Comparison of ENCODE assay signal across 8 cellular contexts in genomic region chr19:29694669-29695627, GRCh38. TPM values are rescaled to one million over a fixed set of nuclear protein-coding genes. Genes with fewer than 3 reads are reported as not detected.
DNase-seq lines count a peak whose midpoint lies in the region; ATAC-seq, FAIRE-seq and TF ChIP-seq lines count a peak whose summit lies in the region.

No MANE protein-coding gene starts in this region.

- TF ChIP-seq RAD21 in HepG2 (CRISPR knock-in tag; IDR thresholded peaks at IDR 0.05) = peak; percentile 98

- no peaks in the 10 kb centered on the region for H3K36me3 ChIP-seq in HepG2 (replicated peaks in 1 of 2; ENCODE audit: control insufficient read depth in 1 of 2, insufficient read depth in 2 of 2, low read length in 2 of 2)

- ATAC-seq in HG02870 (IDR thresholded peaks at IDR 0.05; ENCODE audit: unreplicated experiment) (peak; percentile 93), HepG2 (peak; percentile 99)

- WGBS in HepG2 (ENCODE audit: low lambda C conversion rate) = 48% methylated on average over 3 of the region's 19 CpGs

- no peaks in the 10 kb centered on the region for H3K27me3 ChIP-seq in HepG2 (ENCODE audit: control insufficient read depth in 1 of 2, insufficient read depth in 2 of 2, low read length in 2 of 2)

- in situ Hi-C loops in HepG2 (cut with HindIII; ENCODE audit: extremely low pct_ligation_motif_present, low pct_unique_long_range_greater_than_20kb) = loop anchor here (5.0 kb wide), 1 partner anchor 83 kb away; no protein-coding TSS in a partner anchor

- no peaks in the 10 kb centered on the region for H4K20me1 ChIP-seq in HepG2 (ENCODE audit: insufficient read depth, low read length)

- TF ChIP-seq EP300 in HepG2 (IDR thresholded peaks at IDR 0.05; ENCODE audit: low read depth in 2 of 2, low read length in 2 of 2) (no peak), HepG2 (CRISPR knock-in tag; IDR thresholded peaks at IDR 0.05; ENCODE audit: borderline replicate concordance) (no peak)

- peak overlapping the region; percentile 34 for H3K27ac Mint-ChIP-seq in activated CD4-positive, alpha-beta T cell treated with anti-CD3 and anti-CD28 coated beads, Interleukin-2, amount 10 ng/mL, durations not matched to agents 24 days and 14 days

- DNase-seq in NCI-H1417 (lab: John Stamatoyannopoulos, UW) (peak; percentile 3 to 48 (median 17)), NCI-H1417 treated with DMSO at 0.1 percent for 48 hours (lab: John Stamatoyannopoulos, UW) (no peak), NCI-H345 (lab: John Stamatoyannopoulos, UW) (peak; percentile 68), HepG2 (ENCODE audit: low spot score) (peak; percentile 66)
- DNase-seq in activated CD4-positive, alpha-beta T cell treated with anti-CD3 and anti-CD28 coated beads, Interleukin-2, amount 10 ng/mL, durations not matched to agents 24 days and 14 days = peak; percentile 95
- peak; percentile 69 to 78 (median 70) for DNase-seq in stimulated activated CD4-positive, alpha-beta T cell treated with anti-CD3 and anti-CD28 coated beads, TNF-alpha, amount 100 ng/mL, for 48 hours (ENCODE audit: low read depth in 3 of 3)

- POLR2A ChIA-PET in HepG2 (lab: Yijun Ruan, JAX) = interaction anchor here (3.1 kb wide), 1 partner anchor 21 kb away, joined by 15 read pairs; the partner anchor contains the start of gene C19orf12

- intact Hi-C loops in activated CD4-positive, alpha-beta T cell treated with anti-CD3 and anti-CD28 coated beads, Interleukin-2, amount 10 ng/mL, durations not matched to agents 24 days and 14 days (cut with micrococcal nuclease) = loop anchor here (1.0 kb wide), 1 partner anchor 21 kb away; no protein-coding TSS in a partner anchor
- intact Hi-C loops in HepG2 (cut with micrococcal nuclease; ENCODE audit: unreplicated experiment) = loop anchor here (1.0 to 5.0 kb wide), 2 partner anchors 21 to 228 kb away; no protein-coding TSS in a partner anchor

- TF ChIP-seq CTCF in HepG2 (CRISPR knock-in tag; IDR thresholded peaks at IDR 0.05) = peak; percentile 98

- H3K9ac ChIP-seq in HepG2 (ENCODE audit: insufficient read depth, low read depth, low read length) = no peak overlapping the region

- H3K27ac ChIP-seq in cingulate gyrus (ENCODE audit: low read depth, low read length) = peak overlapping the region; percentile 89
- no peak overlapping the region for H3K27ac ChIP-seq in HepG2 (ENCODE audit: extremely low read length, insufficient read depth, low read length)

- H2AFZ ChIP-seq in HepG2 (ENCODE audit: low read length) = no peak overlapping the region

- no peaks in the 10 kb centered on the region for H3K27me3 Mint-ChIP-seq in activated CD4-positive, alpha-beta T cell treated with anti-CD3 and anti-CD28 coated beads, Interleukin-2, amount 10 ng/mL, durations not matched to agents 24 days and 14 days

- CTCF ChIA-PET in HepG2 (lab: Yijun Ruan, JAX; ENCODE audit: low intra/inter-chr PET ratio, low total read pairs) = interaction anchor here (1.1 to 3.0 kb wide), 3 partner anchors 21 to 84 kb away, joined by 4 to 66 read pairs (median 4); partner anchors contain the start of gene C19orf12

- H3K36me3 Mint-ChIP-seq in activated CD4-positive, alpha-beta T cell treated with anti-CD3 and anti-CD28 coated beads, Interleukin-2, amount 10 ng/mL, durations not matched to agents 24 days and 14 days (ENCODE audit: low read depth) = peaks cover 3% of the 10 kb centered on the region

- no peaks in the 10 kb centered on the region for H3K79me2 ChIP-seq in HepG2 (ENCODE audit: insufficient read depth, low read length)

- BruUV-seq in HepG2 (replicated peaks; lab: Mats Ljungman, UMichigan) = no TSS peak

- no peak overlapping the region for H3K4me3 Mint-ChIP-seq in activated CD4-positive, alpha-beta T cell treated with anti-CD3 and anti-CD28 coated beads, Interleukin-2, amount 10 ng/mL, durations not matched to agents 24 days and 14 days

- no peaks in the 10 kb centered on the region for H3K9me3 Mint-ChIP-seq in activated CD4-positive, alpha-beta T cell treated with anti-CD3 and anti-CD28 coated beads, Interleukin-2, amount 10 ng/mL, durations not matched to agents 24 days and 14 days

- H3K9me3 ChIP-seq in HepG2 (ENCODE audit: low read length) = peaks cover 4% of the 10 kb centered on the region; the same call in 1 of the 2 replicates

- H3K4me3 ChIP-seq in HepG2 (replicated peaks in 1 of 3; ENCODE audit: insufficient read depth in 1 of 3, low read depth in 2 of 3, low read length in 3 of 3) = no peak overlapping the region

- TF ChIP-seq POLR2A in HepG2 (IDR thresholded peaks at IDR 0.05; ENCODE audit: insufficient read depth in 1 of 2, low read depth in 2 of 2, low read length in 2 of 2) = no peak

- peaks cover 8% of the 10 kb centered on the region; the same call in 1 of the 2 replicates for H3K4me1 ChIP-seq in HepG2 (ENCODE audit: insufficient read depth, low read length)

- H3K4me2 ChIP-seq in HepG2 (ENCODE audit: low read depth, low read length) = no peak overlapping the region

- H3K4me1 Mint-ChIP-seq in activated CD4-positive, alpha-beta T cell treated with anti-CD3 and anti-CD28 coated beads, Interleukin-2, amount 10 ng/mL, durations not matched to agents 24 days and 14 days = peaks cover 17% of the 10 kb centered on the region

- FAIRE-seq in HepG2 (lab: Jason Lieb, UNC) = peak; percentile 77

TF ChIP-seq in HepG2, 621 proteins besides CTCF, POLR2A, EP300 and RAD21 (continues in another document):
- TF ChIP-seq ATF6 (CRISPR knock-in tag; conservative IDR thresholded peaks at IDR 0.05) = no peak

RNA-seq across cellular contexts. Expression of gene C19orf12, which starts 20.1 kb away (rescaled TPM):
- 41.4 and 41.6 TPM in 2 replicates for total RNA-seq in activated CD4-positive, alpha-beta T cell treated with anti-CD3 and anti-CD28 coated beads, Interleukin-2, amount 10 ng/mL, durations not matched to agents 24 days and 14 days
- 34.4 and 34.8 TPM in 2 replicates for total RNA-seq in HepG2 (2016; rRNA removed; fragmentation: Illumina TruSeq; extraction: Trizol)
- total RNA-seq in HepG2 (2016; cell fraction: cytosol; rRNA removed; fragmentation: Illumina TruSeq; extraction: Trizol; ENCODE audit: low read depth) = 28.6 and 28.9 TPM in 2 replicates
- total RNA-seq in HepG2 (2016; cell fraction: insoluble cytoplasmic fraction; rRNA removed; fragmentation: Illumina TruSeq; extraction: Trizol) = 29.0 and 35.2 TPM in 2 replicates
- 73.3 and 76.2 TPM in 2 replicates for total RNA-seq in HepG2 (2016; cell fraction: membrane; rRNA removed; fragmentation: Illumina TruSeq; extraction: Trizol)
- total RNA-seq in HepG2 (2016; cell fraction: nucleus; rRNA removed; fragmentation: Illumina TruSeq; extraction: Trizol) = 17.3 and 21.4 TPM in 2 replicates
- 17.7 and 19.6 TPM in 2 replicates for polyA plus RNA-seq in HepG2 (2011; rRNA removed)
- 18.1 TPM in 2 replicates for polyA plus RNA-seq in HepG2 (2011; cell fraction: cytosol; rRNA removed)
- polyA plus RNA-seq in HepG2 (2011; cell fraction: nucleus; rRNA removed) = 13.1 and 14.3 TPM in 2 replicates
- polyA plus RNA-seq in HepG2 (2012) = 15.9 and 18.6 TPM in 2 replicates
- 37.7 and 38.6 TPM in 2 replicates for polyA plus RNA-seq in HepG2 (2016; cell fraction: cytosol; fragmentation: Illumina TruSeq; extraction: Trizol; ENCODE audit: low read depth)
- 28.6 and 34.2 TPM in 2 replicates for polyA plus RNA-seq in HepG2 (2016; cell fraction: insoluble cytoplasmic fraction; fragmentation: Illumina TruSeq; extraction: Trizol; ENCODE audit: low read depth)
- polyA plus RNA-seq in HepG2 (2016; cell fraction: membrane; fragmentation: Illumina TruSeq; extraction: Trizol; ENCODE audit: low read depth) = 64.1 and 65.3 TPM in 2 replicates
- 29.3 and 31.8 TPM in 2 replicates for polyA plus RNA-seq in HepG2 (2016; cell fraction: nucleus; fragmentation: Illumina TruSeq; extraction: Trizol; ENCODE audit: insufficient read depth, low read depth)
- 5.1 and 12.9 TPM in 2 replicates for polyA minus RNA-seq in HepG2 (2011; rRNA and poly(A)+ RNA removed; ENCODE audit: low replicate concordance)
- 8.3 and 8.7 TPM in 2 replicates for polyA minus RNA-seq in HepG2 (2011; cell fraction: cytosol; rRNA and poly(A)+ RNA removed)
- 6.7 and 10.4 TPM in 2 replicates for polyA minus RNA-seq in HepG2 (2011; cell fraction: nucleus; rRNA and poly(A)+ RNA removed)

RNA-seq across cellular contexts. Expression of gene PLEKHF1, which starts 29.7 kb away (rescaled TPM):
- 24.0 and 26.7 TPM in 2 replicates for total RNA-seq in activated CD4-positive, alpha-beta T cell treated with anti-CD3 and anti-CD28 coated beads, Interleukin-2, amount 10 ng/mL, durations not matched to agents 24 days and 14 days
- total RNA-seq in HepG2 (2016; rRNA removed; fragmentation: Illumina TruSeq; extraction: Trizol) = 3.2 and 3.8 TPM in 2 replicates
- 1.5 TPM in 2 replicates for total RNA-seq in HepG2 (2016; cell fraction: cytosol; rRNA removed; fragmentation: Illumina TruSeq; extraction: Trizol; ENCODE audit: low read depth)
- total RNA-seq in HepG2 (2016; cell fraction: insoluble cytoplasmic fraction; rRNA removed; fragmentation: Illumina TruSeq; extraction: Trizol) = 3.0 and 4.1 TPM in 2 replicates
- 2.6 and 2.8 TPM in 2 replicates for total RNA-seq in HepG2 (2016; cell fraction: membrane; rRNA removed; fragmentation: Illumina TruSeq; extraction: Trizol)
- total RNA-seq in HepG2 (2016; cell fraction: nucleus; rRNA removed; fragmentation: Illumina TruSeq; extraction: Trizol) = 1.9 and 2.3 TPM in 2 replicates
- 2.9 TPM in 2 replicates for polyA plus RNA-seq in HepG2 (2011; rRNA removed)
- 1.7 and 4.1 TPM in 2 replicates for polyA plus RNA-seq in HepG2 (2011; cell fraction: cytosol; rRNA removed)
- 3.9 and 4.0 TPM in 2 replicates for polyA plus RNA-seq in HepG2 (2011; cell fraction: nucleus; rRNA removed)
- polyA plus RNA-seq in HepG2 (2012) = 0.71 and 1.4 TPM in 2 replicates
- 0.36 and 0.54 TPM in 2 replicates for polyA plus RNA-seq in HepG2 (2016; cell fraction: cytosol; fragmentation: Illumina TruSeq; extraction: Trizol; ENCODE audit: low read depth)
- 2.4 and 2.7 TPM in 2 replicates for polyA plus RNA-seq in HepG2 (2016; cell fraction: insoluble cytoplasmic fraction; fragmentation: Illumina TruSeq; extraction: Trizol; ENCODE audit: low read depth)
- 1.1 and 1.4 TPM in 2 replicates for polyA plus RNA-seq in HepG2 (2016; cell fraction: membrane; fragmentation: Illumina TruSeq; extraction: Trizol; ENCODE audit: low read depth)
- polyA plus RNA-seq in HepG2 (2016; cell fraction: nucleus; fragmentation: Illumina TruSeq; extraction: Trizol; ENCODE audit: insufficient read depth, low read depth) = 2.7 TPM in 2 replicates
- 2.0 and 6.9 TPM in 2 replicates for polyA minus RNA-seq in HepG2 (2011; rRNA and poly(A)+ RNA removed; ENCODE audit: low replicate concordance)
- 1.5 and 3.6 TPM in 2 replicates for polyA minus RNA-seq in HepG2 (2011; cell fraction: cytosol; rRNA and poly(A)+ RNA removed)
- 2.1 and 3.0 TPM in 2 replicates for polyA minus RNA-seq in HepG2 (2011; cell fraction: nucleus; rRNA and poly(A)+ RNA removed)
